20 cellular contexts compared by ENCODE assay signal in the genomic region with DNA sequence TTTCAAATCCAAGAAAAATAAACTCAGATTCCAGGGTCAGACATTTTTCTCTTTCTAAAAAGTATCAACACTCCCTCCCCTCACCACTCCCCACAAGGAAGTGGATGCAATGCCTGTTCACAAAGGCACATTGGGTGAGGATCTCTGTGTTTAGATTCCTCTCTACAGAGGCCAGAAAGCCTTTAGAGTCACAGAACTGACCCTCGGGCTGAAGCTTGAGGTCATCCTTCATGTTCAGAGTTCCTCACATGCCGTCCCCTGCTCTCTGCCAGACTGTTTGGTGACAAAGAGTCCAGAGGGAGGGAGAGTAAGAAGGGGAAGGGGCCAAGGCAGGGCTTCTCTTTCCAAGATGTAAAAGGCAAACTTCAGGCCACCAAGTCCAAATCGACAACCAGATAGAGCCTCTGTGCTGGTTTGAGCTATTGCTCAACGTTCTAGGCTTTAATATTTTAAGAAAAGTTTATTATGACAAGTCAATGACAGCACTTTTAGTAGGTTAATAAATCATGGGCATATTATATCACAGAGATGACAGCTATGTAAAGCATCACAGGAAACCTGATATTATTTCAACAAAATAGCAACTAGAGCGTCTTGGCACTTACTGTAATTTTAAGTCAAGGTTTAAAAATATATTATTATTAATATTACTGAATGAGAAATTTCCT.
A peak's percentile ranks its signal among the peaks of the same experiment; 100 is the strongest.
DNase-seq lines count a peak whose midpoint lies in the region; ATAC-seq and TF ChIP-seq lines count a peak whose summit lies in the region.
"Had no signal": no experiment of that assay in that cellular context is flagged by ENCODE, and none has a peak within 500 bp of the region (broad histone marks: within the 10 kb centered on the region; RNA-seq: fewer than 3 reads in every experiment).

No MANE protein-coding gene starts in this region.

- no peaks in the 10 kb centered on the region for H3K4me1 Mint-ChIP-seq in activated CD4-positive, alpha-beta memory T cell treated with anti-CD3 and anti-CD28 coated beads for 36 hours (ENCODE audit: low read depth)
- H3K4me1 Mint-ChIP-seq: activated CD4-positive, alpha-beta T cell treated with anti-CD3 and anti-CD28 coated beads, Interleukin-2, amount 10 ng/mL, durations not matched to agents 7 days and 5 days had no signal

- H2BK15ac ChIP-seq in neuronal stem cell (ENCODE audit: low read length): no peak overlapping the region

- H3K27ac Mint-ChIP-seq in activated CD4-positive, alpha-beta memory T cell treated with anti-CD3 and anti-CD28 coated beads for 36 hours: no peak overlapping the region
- H3K27ac Mint-ChIP-seq: activated CD4-positive, alpha-beta T cell treated with anti-CD3 and anti-CD28 coated beads, Interleukin-2, amount 10 ng/mL, durations not matched to agents 7 days and 5 days; activated naive CD4-positive, alpha-beta T cell treated with anti-CD3 and anti-CD28 coated beads for 36 hours had no signal

- 66% methylated on average over 5 of the region's 5 CpGs for WGBS in SK-N-SH (ENCODE audit: low lambda C conversion rate)
- 34 to 47% (median 40%) methylated on average over 5 of the region's 5 CpGs for WGBS in heart left ventricle, 4 donors
- WGBS in trophoblast cell (ENCODE audit: extremely low coverage, insufficient coverage, insufficient read length): no CpG with 5 or more reads among the region's 5 CpGs
- WGBS in neuronal stem cell (ENCODE audit: extremely low coverage in 2 of 2, insufficient read length in 2 of 2, insufficient replicate concordance in 1 of 2), 2 donors: no CpG with 5 or more reads among the region's 5 CpGs

- H3F3A ChIP-seq in SK-N-SH (replicated peaks; ENCODE audit: insufficient read depth): no peaks in the 10 kb centered on the region

- H3K36me3 ChIP-seq in SK-N-SH (replicated peaks in 1 of 2; ENCODE audit: control insufficient read depth in 1 of 2, insufficient read depth in 2 of 2, low read length in 1 of 2) (no peaks in the 10 kb centered on the region), heart left ventricle (no peaks in the 10 kb centered on the region), trophoblast cell (ENCODE audit: control insufficient read depth in 1 of 2, insufficient read depth in 2 of 2, low read length in 2 of 2) (no peaks in the 10 kb centered on the region), neuronal stem cell (replicated peaks in 1 of 2; ENCODE audit: control insufficient read depth in 2 of 2, insufficient read depth in 2 of 2, low read length in 2 of 2) (no peaks in the 10 kb centered on the region)
- H3K36me3 ChIP-seq: thyroid gland had no signal

- H3K9me3 ChIP-seq in SK-N-SH (no peaks in the 10 kb centered on the region), heart left ventricle (peaks cover 0 to 8% (median 0%) of the 10 kb centered on the region in 12 donors), trophoblast cell (ENCODE audit: insufficient read depth, low read depth, low read length) (no peaks in the 10 kb centered on the region), neuronal stem cell (replicated peaks in 1 of 2; ENCODE audit: control insufficient read depth in 2 of 2, insufficient read depth in 1 of 2, low read depth in 1 of 2, low read length in 2 of 2) (no peaks in the 10 kb centered on the region)
- H3K9me3 ChIP-seq: thyroid gland had no signal

- no peak overlapping the region for H3K4me2 ChIP-seq in SK-N-SH
- no peak overlapping the region for H3K4me2 ChIP-seq in trophoblast cell (ENCODE audit: low read length)
- H3K4me2 ChIP-seq in neuronal stem cell (ENCODE audit: insufficient read depth, low read length, poor library complexity, severe bottlenecking): no peak overlapping the region

- H3K18ac ChIP-seq in trophoblast cell (ENCODE audit: low read length): no peak overlapping the region
- no peak overlapping the region for H3K18ac ChIP-seq in neuronal stem cell (ENCODE audit: low read length)

- H3K9ac ChIP-seq in SK-N-SH: no peak overlapping the region
- H3K9ac ChIP-seq in trophoblast cell (ENCODE audit: low read length): no peak overlapping the region
- H3K9ac ChIP-seq in neuronal stem cell (ENCODE audit: low read depth, low read length, poor library complexity): no peak overlapping the region

- H3K4ac ChIP-seq in trophoblast cell (ENCODE audit: low read depth, low read length): no peak overlapping the region
- H3K4ac ChIP-seq in neuronal stem cell (ENCODE audit: low read length): no peak overlapping the region

- H3K27ac ChIP-seq in SK-N-SH (ENCODE audit: low read depth in 2 of 2, low read length in 1 of 2) (peak overlapping the region in 1 of 2 experiments; percentile 72; a peak in 2 of 4 replicates), heart left ventricle (peak overlapping the region in 9 of 12 donors; percentile 13 to 85 (median 48)), trophoblast cell (ENCODE audit: low read depth, low read length) (no peak overlapping the region), neuronal stem cell (replicated peaks; ENCODE audit: low read length) (no peak overlapping the region)
- H3K27ac ChIP-seq: thyroid gland had no signal

- H4K91ac ChIP-seq in trophoblast cell (ENCODE audit: low read depth, low read length) (no peak overlapping the region), neuronal stem cell (ENCODE audit: low read depth, low read length, poor library complexity) (no peak overlapping the region)

- no peak overlapping the region for H2AK5ac ChIP-seq in trophoblast cell (ENCODE audit: low read length)
- no peak overlapping the region for H2AK5ac ChIP-seq in neuronal stem cell (ENCODE audit: low read depth, low read length)

- TF ChIP-seq POLR2A in heart left ventricle (IDR thresholded peaks at IDR 0.05): no peak

- H3K4me3 ChIP-seq in SK-N-SH (ENCODE audit: low read depth in 2 of 2, low read length in 1 of 2) (no peak overlapping the region), heart left ventricle (no peak overlapping the region), trophoblast cell (ENCODE audit: low read depth, low read length) (no peak overlapping the region), neuronal stem cell (ENCODE audit: low read length in 2 of 2) (no peak overlapping the region)
- H3K4me3 ChIP-seq: GM12878, thyroid gland had no signal

- CTCF ChIA-PET in SK-N-SH (lab: Yijun Ruan, JAX): interaction anchor here (2.1 to 3.0 kb wide), 2 partner anchors 15 to 174 kb away, joined by 10 to 14 read pairs; no protein-coding TSS in a partner anchor
- CTCF ChIA-PET in activated CD4-positive, alpha-beta memory T cell treated with anti-CD3 and anti-CD28 coated beads for 36 hours (lab: Charles Lee): no interaction called here

- POLR2A ChIA-PET in SK-N-SH (lab: Yijun Ruan, JAX): no interaction called here
- POLR2A ChIA-PET in activated CD4-positive, alpha-beta memory T cell treated with anti-CD3 and anti-CD28 coated beads for 36 hours (lab: Charles Lee): no interaction called here

- DNase-seq in SK-N-SH (no peak), heart left ventricle (peak in 3 of 5 donors; percentile 25 to 71 (median 42)), trophoblast cell (peak; percentile 20 to 57), ureter (ENCODE audit: low spot score) (peak; percentile 56), neuronal stem cell (ENCODE audit: low spot score) (no peak)
- DNase-seq in activated CD4-positive, alpha-beta memory T cell treated with anti-CD3 and anti-CD28 coated beads for 36 hours: no peak
- DNase-seq: 8988T; activated CD4-positive, alpha-beta T cell treated with anti-CD3 and anti-CD28 coated beads, Interleukin-2, amount 10 ng/mL, durations not matched to agents 7 days and 5 days; activated naive CD4-positive, alpha-beta T cell treated with anti-CD3 and anti-CD28 coated beads for 36 hours; Calu3; dermis blood vessel endothelial cell; erythroblast; midbrain; NCI-H1092 treated with DMSO at 0.1 percent for 48 hours; nucleus accumbens; small intestine; thyroid gland had no signal

- H2BK120ac ChIP-seq in trophoblast cell (ENCODE audit: insufficient read depth, low read length, poor library complexity) (no peak overlapping the region), neuronal stem cell (ENCODE audit: low read depth, low read length) (no peak overlapping the region)

- ATAC-seq in SK-N-SH treated with all-trans-retinoic acid at 6 μM for 48 hours: no peak
- ATAC-seq in heart left ventricle: peak; percentile 86 to 97 (median 93)
- no peak for ATAC-seq in HG03039 (IDR thresholded peaks at IDR 0.05; ENCODE audit: unreplicated experiment)
- ATAC-seq: GM12878 had no signal

- no peak overlapping the region for H3K14ac ChIP-seq in trophoblast cell (ENCODE audit: low read length)
- H3K14ac ChIP-seq in neuronal stem cell (ENCODE audit: low read length): no peak overlapping the region

- no peaks in the 10 kb centered on the region for H3K9me3 Mint-ChIP-seq in activated CD4-positive, alpha-beta memory T cell treated with anti-CD3 and anti-CD28 coated beads for 36 hours
- H3K9me3 Mint-ChIP-seq: activated CD4-positive, alpha-beta T cell treated with anti-CD3 and anti-CD28 coated beads, Interleukin-2, amount 10 ng/mL, durations not matched to agents 7 days and 5 days; activated naive CD4-positive, alpha-beta T cell treated with anti-CD3 and anti-CD28 coated beads for 36 hours had no signal

- peaks cover 0 to 14% of the 10 kb centered on the region in 2 experiments; a peak in 2 of 4 replicates for H3K4me1 ChIP-seq in SK-N-SH (ENCODE audit: control insufficient read depth in 1 of 2, insufficient read depth in 2 of 2, low read depth in 1 of 2, low read length in 1 of 2)
- H3K4me1 ChIP-seq in heart left ventricle: peaks cover 0 to 26% (median 10%) of the 10 kb centered on the region in 12 donors
- H3K4me1 ChIP-seq in trophoblast cell (ENCODE audit: control insufficient read depth in 1 of 2, insufficient read depth in 2 of 2, low read length in 2 of 2): no peaks in the 10 kb centered on the region
- no peaks in the 10 kb centered on the region for H3K4me1 ChIP-seq in neuronal stem cell (ENCODE audit: control insufficient read depth in 2 of 2, insufficient read depth in 1 of 2, low read depth in 1 of 2, low read length in 2 of 2)

- no peak overlapping the region for H4K12ac ChIP-seq in trophoblast cell (ENCODE audit: low read depth, low read length)

- H3K79me2 ChIP-seq in SK-N-SH (ENCODE audit: insufficient read depth): no peaks in the 10 kb centered on the region
- no peaks in the 10 kb centered on the region for H3K79me2 ChIP-seq in trophoblast cell (ENCODE audit: control insufficient read depth, insufficient read depth, low read length, poor library complexity)

- H3K27me3 ChIP-seq in SK-N-SH (ENCODE audit: insufficient read depth): no peaks in the 10 kb centered on the region
- no peaks in the 10 kb centered on the region for H3K27me3 ChIP-seq in heart left ventricle
- H3K27me3 ChIP-seq in trophoblast cell (ENCODE audit: insufficient read depth, low read length): no peaks in the 10 kb centered on the region
- H3K27me3 ChIP-seq in neuronal stem cell (ENCODE audit: control insufficient read depth in 3 of 3, insufficient read depth in 3 of 3, low read depth in 1 of 3, low read length in 3 of 3): no peaks in the 10 kb centered on the region
- H3K27me3 ChIP-seq: thyroid gland had no signal

- H4K8ac ChIP-seq in trophoblast cell (ENCODE audit: low read depth, low read length) (no peak overlapping the region), neuronal stem cell (ENCODE audit: low read depth, low read length) (no peak overlapping the region)

- intact Hi-C loops in heart left ventricle (cut with DNase I): loop anchor here in 2 of 10 donors (5.0 to 10.0 kb wide), 3 partner anchors 168 to 1229 kb away; a partner anchor contains a TSS
- intact Hi-C loops in activated CD4-positive, alpha-beta memory T cell treated with anti-CD3 and anti-CD28 coated beads for 36 hours (cut with micrococcal nuclease): no loop called here

- no peak overlapping the region for H3K23ac ChIP-seq in trophoblast cell (ENCODE audit: low read length)
- no peak overlapping the region for H3K23ac ChIP-seq in neuronal stem cell (ENCODE audit: low read depth, low read length, poor library complexity)

- no peaks in the 10 kb centered on the region for H4K20me1 ChIP-seq in SK-N-SH (ENCODE audit: insufficient read depth)

- TF ChIP-seq CTCF in SK-N-SH (IDR thresholded peaks at IDR 0.05) (no peak), heart left ventricle (IDR thresholded peaks at IDR 0.05) (no peak)

- TF ChIP-seq EP300 in SK-N-SH (IDR thresholded peaks at IDR 0.05; ENCODE audit: borderline replicate concordance in 1 of 2, low read depth in 1 of 2, low read length in 1 of 2): no peak

- no peaks in the 10 kb centered on the region for H3K9me2 ChIP-seq in SK-N-SH

- H3K36me3 Mint-ChIP-seq in activated CD4-positive, alpha-beta memory T cell treated with anti-CD3 and anti-CD28 coated beads for 36 hours: no peaks in the 10 kb centered on the region

- H2BK5ac ChIP-seq in trophoblast cell (ENCODE audit: low read depth, low read length, poor library complexity) (no peak overlapping the region), neuronal stem cell (ENCODE audit: low read length) (no peak overlapping the region)

- no peak for TF ChIP-seq RAD21 in SK-N-SH (IDR thresholded peaks at IDR 0.05; ENCODE audit: low read length)

- H3K4me3 Mint-ChIP-seq in activated CD4-positive, alpha-beta memory T cell treated with anti-CD3 and anti-CD28 coated beads for 36 hours: no peak overlapping the region
- H3K4me3 Mint-ChIP-seq: activated CD4-positive, alpha-beta T cell treated with anti-CD3 and anti-CD28 coated beads, Interleukin-2, amount 10 ng/mL, durations not matched to agents 7 days and 5 days; activated naive CD4-positive, alpha-beta T cell treated with anti-CD3 and anti-CD28 coated beads for 36 hours had no signal

- H2BK12ac ChIP-seq in trophoblast cell (ENCODE audit: low read length): no peak overlapping the region
- H2BK12ac ChIP-seq in neuronal stem cell (ENCODE audit: low read length): no peak overlapping the region

- H3K79me1 ChIP-seq in trophoblast cell (ENCODE audit: low read length) (no peaks in the 10 kb centered on the region), neuronal stem cell (ENCODE audit: low read depth, low read length) (no peaks in the 10 kb centered on the region)

- H2AFZ ChIP-seq in SK-N-SH (ENCODE audit: low read depth): no peak overlapping the region
- H2AFZ ChIP-seq in trophoblast cell (ENCODE audit: insufficient read depth, low read length, poor library complexity): no peak overlapping the region
- H2AFZ ChIP-seq in neuronal stem cell (ENCODE audit: low read length): no peak overlapping the region

- H3K27me3 Mint-ChIP-seq in activated CD4-positive, alpha-beta memory T cell treated with anti-CD3 and anti-CD28 coated beads for 36 hours: no peaks in the 10 kb centered on the region
- H3K27me3 Mint-ChIP-seq: activated CD4-positive, alpha-beta T cell treated with anti-CD3 and anti-CD28 coated beads, Interleukin-2, amount 10 ng/mL, durations not matched to agents 7 days and 5 days had no signal

Comparison
In these comparisons a context has a peak if more than half of its experiments do, and no peak if none do; other contexts are left out.
1. DNase-seq: peak in heart left ventricle (3 of 5), trophoblast cell (2 of 2) and ureter (single experiment); none in SK-N-SH (single experiment), neuronal stem cell (single experiment) and activated CD4-positive, alpha-beta memory T cell treated with anti-CD3 and anti-CD28 coated beads for 36 hours (single experiment).
2. H3K27ac ChIP-seq: peak in heart left ventricle (9 of 12); none in trophoblast cell (single experiment) and neuronal stem cell (single experiment).
3. ATAC-seq: peak in heart left ventricle (4 of 4); none in SK-N-SH treated with all-trans-retinoic acid at 6 μM for 48 hours (single experiment) and HG03039 (single experiment).